ENCODE assay signal across 14 cellular contexts in genomic region chr17:76820039-76820438, GRCh38. TPM values are rescaled to one million over a fixed set of nuclear protein-coding genes. Genes with fewer than 3 reads are reported as not detected.
A peak's percentile ranks its signal among the peaks of the same experiment; 100 is the strongest.
DNase-seq lines count a peak whose midpoint lies in the region; TF ChIP-seq lines count a peak whose summit lies in the region.
"Had no signal": no experiment of that assay in that cellular context is flagged by ENCODE, and none has a peak within 500 bp of the region (broad histone marks: within the 10 kb centered on the region; RNA-seq: fewer than 3 reads in every experiment).

No MANE protein-coding gene starts in this region.

- no peak overlapping the region for H3K4me3 Mint-ChIP-seq in osteocyte (ENCODE audit: unreplicated experiment)
- no peak overlapping the region for H3K4me3 Mint-ChIP-seq in activated CD4-positive, alpha-beta memory T cell treated with anti-CD3 and anti-CD28 coated beads, Interleukin-2, amount 10 ng/mL, durations not matched to agents 7 days and 5 days
- H3K4me3 Mint-ChIP-seq: activated naive CD8-positive, alpha-beta T cell; activated T-cell treated with anti-CD3 and anti-CD28 coated beads, Interleukin-2, amount 50 U/mL, for 24 hours; immature natural killer cell; nephron progenitor cell had no signal

- no peaks in the 10 kb centered on the region for H3K9me3 Mint-ChIP-seq in osteocyte (ENCODE audit: unreplicated experiment)
- no peaks in the 10 kb centered on the region for H3K9me3 Mint-ChIP-seq in activated CD4-positive, alpha-beta memory T cell treated with anti-CD3 and anti-CD28 coated beads, Interleukin-2, amount 10 ng/mL, durations not matched to agents 7 days and 5 days
- H3K9me3 Mint-ChIP-seq: activated T-cell treated with anti-CD3 and anti-CD28 coated beads, Interleukin-2, amount 50 U/mL, for 24 hours; immature natural killer cell; nephron progenitor cell had no signal

- intact Hi-C loops in posterior cingulate gyrus (cut with DNase I) = no loop called here

- peak; percentile 63 for DNase-seq in D341Med (ENCODE audit: low spot score)
- peak; percentile 56 to 62 for DNase-seq in Kasumi-1 (lab: John Stamatoyannopoulos, UW)
- peak; percentile 71 for DNase-seq in NCI-H2171 (lab: John Stamatoyannopoulos, UW)
- DNase-seq in germinal center (ENCODE audit: low spot score) = peak; percentile 51
- DNase-seq in EL = no peak
- DNase-seq in osteocyte (ENCODE audit: extremely low spot score, unreplicated experiment) = no peak
- no peak for DNase-seq in activated CD4-positive, alpha-beta memory T cell treated with anti-CD3 and anti-CD28 coated beads, Interleukin-2, amount 10 ng/mL, durations not matched to agents 7 days and 5 days
- no peak for DNase-seq in posterior cingulate gyrus
- DNase-seq: activated CD4-positive, alpha-beta T cell treated with anti-CD3 and anti-CD28 coated beads for 48 hours; activated T-cell treated with anti-CD3 and anti-CD28 coated beads, Interleukin-2, amount 50 U/mL, for 24 hours; immature natural killer cell; nephron progenitor cell; NK-92 treated with Interleukin-12 subunit alpha and Interleukin-12 subunit beta, amount 100 ng/mL, for 24 hours had no signal

- no peaks in the 10 kb centered on the region for H3K36me3 Mint-ChIP-seq in osteocyte (ENCODE audit: unreplicated experiment)
- H3K36me3 Mint-ChIP-seq in activated CD4-positive, alpha-beta memory T cell treated with anti-CD3 and anti-CD28 coated beads, Interleukin-2, amount 10 ng/mL, durations not matched to agents 7 days and 5 days (ENCODE audit: low read depth) = no peaks in the 10 kb centered on the region
- H3K36me3 Mint-ChIP-seq: activated naive CD8-positive, alpha-beta T cell; immature natural killer cell had no signal

- H3K4me1 Mint-ChIP-seq in osteocyte (ENCODE audit: unreplicated experiment) = peaks cover 2% of the 10 kb centered on the region
- peaks cover 7% of the 10 kb centered on the region for H3K4me1 Mint-ChIP-seq in activated CD4-positive, alpha-beta memory T cell treated with anti-CD3 and anti-CD28 coated beads, Interleukin-2, amount 10 ng/mL, durations not matched to agents 7 days and 5 days

- no peak for TF ChIP-seq CTCF in osteocyte (IDR thresholded peaks at IDR 0.05)

- CTCF ChIA-PET in activated CD4-positive, alpha-beta memory T cell treated with anti-CD3 and anti-CD28 coated beads, Interleukin-2, amount 10 ng/mL, durations not matched to agents 7 days and 5 days (lab: Charles Lee) = no interaction called here

- peaks cover 38% of the 10 kb centered on the region for H3K27me3 Mint-ChIP-seq in osteocyte (ENCODE audit: unreplicated experiment)
- peaks cover 5% of the 10 kb centered on the region for H3K27me3 Mint-ChIP-seq in activated CD4-positive, alpha-beta memory T cell treated with anti-CD3 and anti-CD28 coated beads, Interleukin-2, amount 10 ng/mL, durations not matched to agents 7 days and 5 days
- H3K27me3 Mint-ChIP-seq: activated naive CD8-positive, alpha-beta T cell; activated T-cell treated with anti-CD3 and anti-CD28 coated beads, Interleukin-2, amount 50 U/mL, for 24 hours had no signal

- no peak overlapping the region for H3K27ac Mint-ChIP-seq in osteocyte (ENCODE audit: unreplicated experiment)
- no peak overlapping the region for H3K27ac Mint-ChIP-seq in activated CD4-positive, alpha-beta memory T cell treated with anti-CD3 and anti-CD28 coated beads, Interleukin-2, amount 10 ng/mL, durations not matched to agents 7 days and 5 days
- H3K27ac Mint-ChIP-seq: activated naive CD8-positive, alpha-beta T cell; activated T-cell treated with anti-CD3 and anti-CD28 coated beads, Interleukin-2, amount 50 U/mL, for 24 hours; immature natural killer cell; nephron progenitor cell had no signal

- POLR2A ChIA-PET in activated CD4-positive, alpha-beta memory T cell treated with anti-CD3 and anti-CD28 coated beads, Interleukin-2, amount 10 ng/mL, durations not matched to agents 7 days and 5 days (lab: Charles Lee) = no interaction called here

RNA-seq across cellular contexts. Expression of gene MGAT5B, which starts 48.2 kb away (rescaled TPM):
- 0.40 and 0.55 TPM in 2 replicates for total RNA-seq in osteocyte
- total RNA-seq in activated CD4-positive, alpha-beta memory T cell treated with anti-CD3 and anti-CD28 coated beads, Interleukin-2, amount 10 ng/mL, durations not matched to agents 7 days and 5 days = under 1 TPM; 0.08 to 0.13 TPM

Comparison
In these comparisons a context has a peak if more than half of its experiments do, and no peak if none do; other contexts are left out.
1. DNase-seq: peak in D341Med (single experiment), Kasumi-1 (2 of 2), NCI-H2171 (single experiment) and germinal center (single experiment); none in EL (single experiment), osteocyte (single experiment), activated CD4-positive, alpha-beta memory T cell treated with anti-CD3 and anti-CD28 coated beads, Interleukin-2, amount 10 ng/mL, durations not matched to agents 7 days and 5 days (single experiment) and posterior cingulate gyrus (0 of 10).